1 cellular context compared by ENCODE assay signal in the genomic region with DNA sequence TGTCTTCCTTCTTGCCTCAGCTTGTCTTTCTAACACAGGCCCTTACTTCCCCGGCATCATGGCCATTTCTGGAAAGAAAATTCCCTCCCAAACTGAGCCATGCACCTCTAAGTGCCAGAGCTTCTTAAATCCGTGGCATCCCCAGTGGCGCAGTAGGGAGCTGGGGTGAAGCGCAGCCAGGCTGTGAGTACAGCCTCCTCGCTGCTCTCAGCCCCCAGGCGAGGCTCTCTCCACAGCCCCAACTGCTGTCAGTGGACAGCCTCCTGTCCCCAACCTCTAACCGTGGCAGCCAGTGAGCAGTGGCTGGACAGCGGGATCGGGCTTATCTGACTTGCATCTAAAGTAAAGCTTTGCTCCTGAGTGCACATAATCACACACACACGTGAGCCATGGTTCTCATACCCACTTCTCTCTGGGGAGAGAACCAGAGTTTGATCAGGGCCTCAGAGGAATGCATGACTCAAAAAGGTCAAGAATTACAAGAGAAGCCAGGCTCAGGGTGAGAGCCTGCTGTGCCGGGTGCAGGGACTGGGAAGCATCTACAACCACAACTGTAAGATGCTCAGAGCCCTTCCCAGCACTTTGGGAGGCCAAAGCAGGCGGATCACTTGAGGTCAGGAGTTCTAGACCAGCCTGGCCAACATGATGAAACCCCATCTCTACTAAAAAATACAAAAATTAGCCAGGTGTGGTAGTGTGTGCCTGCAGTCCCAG.
A peak's percentile ranks its signal among the peaks of the same experiment; 100 is the strongest.
TF ChIP-seq lines count a peak whose summit lies in the region.

No MANE protein-coding gene starts in this region.

TF ChIP-seq in HepG2, 621 proteins besides CTCF, POLR2A, EP300 and RAD21 (continued from another document and continues in another):
- TF ChIP-seq, protein P1, sequence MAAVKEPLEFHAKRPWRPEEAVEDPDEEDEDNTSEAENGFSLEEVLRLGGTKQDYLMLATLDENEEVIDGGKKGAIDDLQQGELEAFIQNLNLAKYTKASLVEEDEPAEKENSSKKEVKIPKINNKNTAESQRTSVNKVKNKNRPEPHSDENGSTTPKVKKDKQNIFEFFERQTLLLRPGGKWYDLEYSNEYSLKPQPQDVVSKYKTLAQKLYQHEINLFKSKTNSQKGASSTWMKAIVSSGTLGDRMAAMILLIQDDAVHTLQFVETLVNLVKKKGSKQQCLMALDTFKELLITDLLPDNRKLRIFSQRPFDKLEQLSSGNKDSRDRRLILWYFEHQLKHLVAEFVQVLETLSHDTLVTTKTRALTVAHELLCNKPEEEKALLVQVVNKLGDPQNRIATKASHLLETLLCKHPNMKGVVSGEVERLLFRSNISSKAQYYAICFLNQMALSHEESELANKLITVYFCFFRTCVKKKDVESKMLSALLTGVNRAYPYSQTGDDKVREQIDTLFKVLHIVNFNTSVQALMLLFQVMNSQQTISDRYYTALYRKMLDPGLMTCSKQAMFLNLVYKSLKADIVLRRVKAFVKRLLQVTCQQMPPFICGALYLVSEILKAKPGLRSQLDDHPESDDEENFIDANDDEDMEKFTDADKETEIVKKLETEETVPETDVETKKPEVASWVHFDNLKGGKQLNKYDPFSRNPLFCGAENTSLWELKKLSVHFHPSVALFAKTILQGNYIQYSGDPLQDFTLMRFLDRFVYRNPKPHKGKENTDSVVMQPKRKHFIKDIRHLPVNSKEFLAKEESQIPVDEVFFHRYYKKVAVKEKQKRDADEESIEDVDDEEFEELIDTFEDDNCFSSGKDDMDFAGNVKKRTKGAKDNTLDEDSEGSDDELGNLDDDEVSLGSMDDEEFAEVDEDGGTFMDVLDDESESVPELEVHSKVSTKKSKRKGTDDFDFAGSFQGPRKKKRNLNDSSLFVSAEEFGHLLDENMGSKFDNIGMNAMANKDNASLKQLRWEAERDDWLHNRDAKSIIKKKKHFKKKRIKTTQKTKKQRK (IDR thresholded peaks at IDR 0.05; ENCODE audit: low read length) = no peak
- TF ChIP-seq ZZZ3 (CRISPR knock-in tag; IDR thresholded peaks at IDR 0.05; ENCODE audit: borderline replicate concordance) (no peak), MYC (CRISPR knock-in tag; IDR thresholded peaks at IDR 0.05; ENCODE audit: borderline replicate concordance) (peak; percentile 54; the same call in 1 of the 2 replicates), REL (CRISPR knock-in tag; conservative IDR thresholded peaks at IDR 0.05) (no peak), YEATS4 (CRISPR knock-in tag; IDR thresholded peaks at IDR 0.05; ENCODE audit: borderline replicate concordance) (peak; percentile 57; the same call in 1 of the 2 replicates), ZBTB21 (CRISPR knock-in tag; IDR thresholded peaks at IDR 0.05) (no peak), ZNF44 (CRISPR knock-in tag; IDR thresholded peaks at IDR 0.05) (no peak), SP4 (CRISPR knock-in tag; IDR thresholded peaks at IDR 0.05) (no peak), CENPT (CRISPR knock-in tag; IDR thresholded peaks at IDR 0.05; ENCODE audit: low read depth) (no peak), ZBTB33 (CRISPR knock-in tag; IDR thresholded peaks at IDR 0.05) (no peak; the same call in 1 of the 2 replicates), ZNF468 (CRISPR knock-in tag; IDR thresholded peaks at IDR 0.05) (no peak), ZNF614 (CRISPR knock-in tag; IDR thresholded peaks at IDR 0.05; ENCODE audit: borderline replicate concordance) (peak; percentile 70), ZNF501 (CRISPR knock-in tag; IDR thresholded peaks at IDR 0.05) (0 out of 2 replicates have a peak, but pooled peaks have one; percentile 25), GLI4 (CRISPR knock-in tag; IDR thresholded peaks at IDR 0.05; ENCODE audit: borderline replicate concordance) (no peak; the same call in 1 of the 2 replicates), MEF2D (CRISPR knock-in tag; IDR thresholded peaks at IDR 0.05) (peak; percentile 90), RCOR2 (CRISPR knock-in tag; IDR thresholded peaks at IDR 0.05) (peak; percentile 60; the same call in 1 of the 2 replicates), NFATC3 (CRISPR knock-in tag; IDR thresholded peaks at IDR 0.05) (no peak), JUNB (CRISPR knock-in tag; IDR thresholded peaks at IDR 0.05; ENCODE audit: borderline replicate concordance) (no peak), RAD51 (IDR thresholded peaks at IDR 0.05; ENCODE audit: borderline replicate concordance) (0 out of 2 replicates have a peak, but pooled peaks have one; percentile 17), ZNF879 (CRISPR knock-in tag; IDR thresholded peaks at IDR 0.05) (no peak), NFIC (IDR thresholded peaks at IDR 0.05; ENCODE audit: low read length) (peak; percentile 49; the same call in 1 of the 2 replicates), ZNF260 (CRISPR knock-in tag; IDR thresholded peaks at IDR 0.05; ENCODE audit: borderline replicate concordance, low read depth) (no peak), SP5 (CRISPR knock-in tag; IDR thresholded peaks at IDR 0.05; ENCODE audit: borderline replicate concordance, low read depth) (peak; percentile 38; the same call in 1 of the 2 replicates), ZNF33B (CRISPR knock-in tag; IDR thresholded peaks at IDR 0.05) (no peak), NFKBIZ (CRISPR knock-in tag; IDR thresholded peaks at IDR 0.05) (peak; percentile 44), ZNF20 (CRISPR knock-in tag; IDR thresholded peaks at IDR 0.05) (no peak), WIZ (CRISPR knock-in tag; IDR thresholded peaks at IDR 0.05) (no peak; the same call in 1 of the 2 replicates), SKI (IDR thresholded peaks at IDR 0.05; ENCODE audit: partially characterized antibody) (peak; percentile 27), MTF2 (CRISPR knock-in tag; IDR thresholded peaks at IDR 0.05; ENCODE audit: borderline replicate concordance) (no peak), SMAD3 (CRISPR knock-in tag; IDR thresholded peaks at IDR 0.05) (peak; percentile 54; the same call in 1 of the 2 replicates), ZNF775 (CRISPR knock-in tag; IDR thresholded peaks at IDR 0.05; ENCODE audit: borderline replicate concordance) (peak; percentile 100), ZNF3 (CRISPR knock-in tag; IDR thresholded peaks at IDR 0.05) (no peak), ISX (CRISPR knock-in tag; conservative IDR thresholded peaks at IDR 0.05) (no peak), ZNF7 (CRISPR knock-in tag; IDR thresholded peaks at IDR 0.05) (no peak), TGIF2 (CRISPR knock-in tag; IDR thresholded peaks at IDR 0.05) (peak; percentile 44; the same call in 1 of the 2 replicates), ZNF343 (CRISPR knock-in tag; IDR thresholded peaks at IDR 0.05) (no peak), ZNF788 (CRISPR knock-in tag; IDR thresholded peaks at IDR 0.05; ENCODE audit: borderline replicate concordance) (no peak), MXD1 (CRISPR knock-in tag; IDR thresholded peaks at IDR 0.05) (no peak), JUND (CRISPR knock-in tag; IDR thresholded peaks at IDR 0.05) (peak; percentile 57; the same call in 1 of the 2 replicates), YY1 (IDR thresholded peaks at IDR 0.05; ENCODE audit: insufficient read depth, insufficient replicate concordance, low read depth, low read length) (no peak), NFRKB (IDR thresholded peaks at IDR 0.05) (no peak), ADNP (CRISPR knock-in tag; IDR thresholded peaks at IDR 0.05) (no peak), ARID2 (CRISPR knock-in tag; IDR thresholded peaks at IDR 0.05; ENCODE audit: borderline replicate concordance) (peak; percentile 22; the same call in 1 of the 2 replicates), ZNF234 (CRISPR knock-in tag; conservative IDR thresholded peaks at IDR 0.05) (no peak), RFXAP (CRISPR knock-in tag; IDR thresholded peaks at IDR 0.05; ENCODE audit: borderline replicate concordance) (no peak), SAFB2 (CRISPR knock-in tag; IDR thresholded peaks at IDR 0.05; ENCODE audit: borderline replicate concordance, low read depth) (no peak), MEIS1 (CRISPR knock-in tag; IDR thresholded peaks at IDR 0.05; ENCODE audit: borderline replicate concordance) (peak; percentile 81; the same call in 1 of the 2 replicates), ZNF230 (CRISPR knock-in tag; IDR thresholded peaks at IDR 0.05) (peak; percentile 81; the same call in 1 of the 2 replicates), MZF1 (CRISPR knock-in tag; IDR thresholded peaks at IDR 0.05; ENCODE audit: borderline replicate concordance) (no peak), TFAP4 (IDR thresholded peaks at IDR 0.05; ENCODE audit: borderline replicate concordance, low read depth) (peak; percentile 26; the same call in 1 of the 2 replicates), PITX1 (CRISPR knock-in tag; IDR thresholded peaks at IDR 0.05) (peak; percentile 88), ZNF572 (CRISPR knock-in tag; IDR thresholded peaks at IDR 0.05) (no peak), IKZF5 (CRISPR knock-in tag; IDR thresholded peaks at IDR 0.05) (peak; percentile 68; the same call in 1 of the 2 replicates), NBN (conservative IDR thresholded peaks at IDR 0.05) (no peak)
- TF ChIP-seq, protein P2, sequence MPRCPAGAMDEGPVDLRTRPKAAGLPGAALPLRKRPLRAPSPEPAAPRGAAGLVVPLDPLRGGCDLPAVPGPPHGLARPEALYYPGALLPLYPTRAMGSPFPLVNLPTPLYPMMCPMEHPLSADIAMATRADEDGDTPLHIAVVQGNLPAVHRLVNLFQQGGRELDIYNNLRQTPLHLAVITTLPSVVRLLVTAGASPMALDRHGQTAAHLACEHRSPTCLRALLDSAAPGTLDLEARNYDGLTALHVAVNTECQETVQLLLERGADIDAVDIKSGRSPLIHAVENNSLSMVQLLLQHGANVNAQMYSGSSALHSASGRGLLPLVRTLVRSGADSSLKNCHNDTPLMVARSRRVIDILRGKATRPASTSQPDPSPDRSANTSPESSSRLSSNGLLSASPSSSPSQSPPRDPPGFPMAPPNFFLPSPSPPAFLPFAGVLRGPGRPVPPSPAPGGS (CRISPR knock-in tag; IDR thresholded peaks at IDR 0.05) = no peak; the same call in 1 of the 2 replicates
- TF ChIP-seq, protein P3, sequence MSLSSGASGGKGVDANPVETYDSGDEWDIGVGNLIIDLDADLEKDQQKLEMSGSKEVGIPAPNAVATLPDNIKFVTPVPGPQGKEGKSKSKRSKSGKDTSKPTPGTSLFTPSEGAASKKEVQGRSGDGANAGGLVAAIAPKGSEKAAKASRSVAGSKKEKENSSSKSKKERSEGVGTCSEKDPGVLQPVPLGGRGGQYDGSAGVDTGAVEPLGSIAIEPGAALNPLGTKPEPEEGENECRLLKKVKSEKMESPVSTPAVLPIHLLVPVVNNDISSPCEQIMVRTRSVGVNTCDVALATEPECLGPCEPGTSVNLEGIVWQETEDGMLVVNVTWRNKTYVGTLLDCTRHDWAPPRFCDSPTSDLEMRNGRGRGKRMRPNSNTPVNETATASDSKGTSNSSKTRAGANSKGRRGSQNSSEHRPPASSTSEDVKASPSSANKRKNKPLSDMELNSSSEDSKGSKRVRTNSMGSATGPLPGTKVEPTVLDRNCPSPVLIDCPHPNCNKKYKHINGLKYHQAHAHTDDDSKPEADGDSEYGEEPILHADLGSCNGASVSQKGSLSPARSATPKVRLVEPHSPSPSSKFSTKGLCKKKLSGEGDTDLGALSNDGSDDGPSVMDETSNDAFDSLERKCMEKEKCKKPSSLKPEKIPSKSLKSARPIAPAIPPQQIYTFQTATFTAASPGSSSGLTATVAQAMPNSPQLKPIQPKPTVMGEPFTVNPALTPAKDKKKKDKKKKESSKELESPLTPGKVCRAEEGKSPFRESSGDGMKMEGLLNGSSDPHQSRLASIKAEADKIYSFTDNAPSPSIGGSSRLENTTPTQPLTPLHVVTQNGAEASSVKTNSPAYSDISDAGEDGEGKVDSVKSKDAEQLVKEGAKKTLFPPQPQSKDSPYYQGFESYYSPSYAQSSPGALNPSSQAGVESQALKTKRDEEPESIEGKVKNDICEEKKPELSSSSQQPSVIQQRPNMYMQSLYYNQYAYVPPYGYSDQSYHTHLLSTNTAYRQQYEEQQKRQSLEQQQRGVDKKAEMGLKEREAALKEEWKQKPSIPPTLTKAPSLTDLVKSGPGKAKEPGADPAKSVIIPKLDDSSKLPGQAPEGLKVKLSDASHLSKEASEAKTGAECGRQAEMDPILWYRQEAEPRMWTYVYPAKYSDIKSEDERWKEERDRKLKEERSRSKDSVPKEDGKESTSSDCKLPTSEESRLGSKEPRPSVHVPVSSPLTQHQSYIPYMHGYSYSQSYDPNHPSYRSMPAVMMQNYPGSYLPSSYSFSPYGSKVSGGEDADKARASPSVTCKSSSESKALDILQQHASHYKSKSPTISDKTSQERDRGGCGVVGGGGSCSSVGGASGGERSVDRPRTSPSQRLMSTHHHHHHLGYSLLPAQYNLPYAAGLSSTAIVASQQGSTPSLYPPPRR (CRISPR knock-in tag; IDR thresholded peaks at IDR 0.05; ENCODE audit: borderline replicate concordance) = peak; percentile 84; the same call in 1 of the 2 replicates
